Comparison of ENCODE assay signal across 19 cellular contexts in the genomic region with DNA sequence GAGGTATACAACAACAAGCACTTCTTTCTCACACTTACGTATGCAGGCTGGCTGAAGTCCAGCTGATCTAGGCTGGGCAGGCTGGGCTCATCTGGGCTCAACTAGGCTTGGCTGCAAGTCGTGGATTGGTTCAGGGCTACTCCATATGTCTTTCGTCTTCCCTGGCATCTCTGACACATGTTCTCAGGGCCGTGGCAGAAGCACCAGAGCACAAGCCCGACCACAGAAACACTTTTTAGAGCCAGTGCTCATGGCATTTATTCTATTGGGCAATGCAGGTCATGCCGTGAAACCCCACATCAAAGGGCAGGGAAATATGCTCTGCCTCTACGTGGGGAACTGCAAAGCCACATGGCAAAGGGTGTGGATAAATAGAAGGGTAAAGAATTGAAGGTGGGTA.
"Had no signal": no experiment of that assay in that cellular context is flagged by ENCODE, and none has a peak within 500 bp of the region (broad histone marks: within the 10 kb centered on the region; RNA-seq: fewer than 3 reads in every experiment).

No MANE protein-coding gene starts in this region.

- H3K27ac Mint-ChIP-seq: activated CD8-positive, alpha-beta T cell treated with anti-CD3 and anti-CD28 coated beads for 36 hours; activated naive CD8-positive, alpha-beta T cell treated with anti-CD3 and anti-CD28 coated beads, Interleukin-2, amount 10 ng/mL, durations not matched to agents 7 days and 5 days; activated T-cell treated with anti-CD3 and anti-CD28 coated beads, Interleukin-2, amount 50 U/mL, for 72 hours; endodermal cell had no signal

- H3K27ac ChIP-seq: psoas muscle, suprapubic skin, VCaP had no signal

- H3K4me3 Mint-ChIP-seq: activated CD8-positive, alpha-beta T cell treated with anti-CD3 and anti-CD28 coated beads for 36 hours; activated naive CD8-positive, alpha-beta T cell treated with anti-CD3 and anti-CD28 coated beads, Interleukin-2, amount 10 ng/mL, durations not matched to agents 7 days and 5 days; activated T-cell treated with anti-CD3 and anti-CD28 coated beads, Interleukin-2, amount 50 U/mL, for 72 hours; endodermal cell; nephron progenitor cell had no signal

- ATAC-seq: activated CD8-positive, alpha-beta T cell treated with anti-CD3 and anti-CD28 coated beads for 36 hours; activated T-cell treated with anti-CD3 and anti-CD28 coated beads, Interleukin-2, amount 50 U/mL, for 72 hours; left colon; psoas muscle had no signal

- H3K4me1 Mint-ChIP-seq: activated naive CD8-positive, alpha-beta T cell treated with anti-CD3 and anti-CD28 coated beads, Interleukin-2, amount 10 ng/mL, durations not matched to agents 7 days and 5 days had no signal

- H3K9me3 Mint-ChIP-seq: activated CD8-positive, alpha-beta T cell treated with anti-CD3 and anti-CD28 coated beads for 36 hours had no signal

- DNase-seq: activated CD4-positive, alpha-beta T cell treated with anti-CD3 and anti-CD28 coated beads for 4 hours; activated CD8-positive, alpha-beta memory T cell treated with anti-CD3 and anti-CD28 coated beads, Interleukin-2, amount 50 U/mL, for 4 hours; activated CD8-positive, alpha-beta T cell treated with anti-CD3 and anti-CD28 coated beads for 36 hours; activated gamma-delta T cell treated with Interleukin-2 at 50 U/mL for 16 hours; activated naive CD8-positive, alpha-beta T cell treated with anti-CD3 and anti-CD28 coated beads, Interleukin-2, amount 10 ng/mL, durations not matched to agents 7 days and 5 days; activated T-cell treated with anti-CD3 and anti-CD28 coated beads, Interleukin-2, amount 50 U/mL, for 72 hours; central memory CD4-positive, alpha-beta T cell; endodermal cell; erythroblast; left colon; nephron progenitor cell; psoas muscle; sigmoid colon; stimulated activated CD4-positive, alpha-beta T cell treated with anti-CD3 and anti-CD28 coated beads, Interleukin-12 subunit alpha, Interleukin-12 subunit beta, amount 100 ng/mL, for 4 hours; stimulated activated naive CD4-positive, alpha-beta T cell treated with Interleukin-2 at 50 U/mL for 16 hours; SW 1271; T1000 had no signal

- H3K9me3 ChIP-seq: psoas muscle, sigmoid colon, suprapubic skin had no signal

- H3K36me3 ChIP-seq: sigmoid colon, suprapubic skin had no signal

- H3K36me3 Mint-ChIP-seq: activated naive CD8-positive, alpha-beta T cell treated with anti-CD3 and anti-CD28 coated beads, Interleukin-2, amount 10 ng/mL, durations not matched to agents 7 days and 5 days had no signal

- H3K4me3 ChIP-seq: psoas muscle, sigmoid colon, suprapubic skin had no signal

- H3K27me3 ChIP-seq: sigmoid colon, suprapubic skin had no signal
